ENCODE assay signal across 8 cellular contexts in genomic region chr5:89396262-89396975, GRCh38.
A peak's percentile ranks its signal among the peaks of the same experiment; 100 is the strongest.
DNase-seq lines count a peak whose midpoint lies in the region; ATAC-seq and TF ChIP-seq lines count a peak whose summit lies in the region.

No MANE protein-coding gene starts in this region.

- H3K36me3 ChIP-seq in OCI-LY3 (replicated peaks; ENCODE audit: low read depth, low read length) (no peaks in the 10 kb centered on the region), vagina (no peaks in the 10 kb centered on the region)

- in situ Hi-C loops in G401 (cut with HindIII; ENCODE audit: low sequenced_read_pairs), result no loop called here

- no peak overlapping the region for H3K27ac ChIP-seq in OCI-LY3 (ENCODE audit: low read length)
- no peak overlapping the region for H3K27ac ChIP-seq in vagina

- TF ChIP-seq CTCF in OCI-LY3 (IDR thresholded peaks at IDR 0.05; ENCODE audit: low read depth, low read length), result no peak
- no peak for TF ChIP-seq CTCF in vagina (IDR thresholded peaks at IDR 0.05)

- DNase-seq in G401 (ENCODE audit: low spot score) (peak; percentile 8), hippocampal formation (lab: John Stamatoyannopoulos, UW) (peak; percentile 5 to 53), vagina (ENCODE audit: extremely low spot score in 2 of 2) (no peak), T-helper 9 cell (no peak), NCI-H2171 (lab: John Stamatoyannopoulos, UW) (no peak), posterior vena cava (ENCODE audit: low spot score) (no peak)

- H3K9ac ChIP-seq in OCI-LY3 (ENCODE audit: low read length), result no peak overlapping the region

- TF ChIP-seq POLR2A in vagina (IDR thresholded peaks at IDR 0.05), result no peak

- no peaks in the 10 kb centered on the region for H3K27me3 ChIP-seq in OCI-LY3 (ENCODE audit: low read depth, low read length)
- H3K27me3 ChIP-seq in vagina, result no peaks in the 10 kb centered on the region

- H3K9me3 ChIP-seq in OCI-LY3 (ENCODE audit: insufficient read depth, low read length), result no peaks in the 10 kb centered on the region
- H3K9me3 ChIP-seq in vagina, result no peaks in the 10 kb centered on the region

- intact Hi-C loops in vagina (cut with DNase I), result no loop called here
- intact Hi-C loops in posterior vena cava (cut with DNase I), result no loop called here

- H3K79me2 ChIP-seq in OCI-LY3 (ENCODE audit: low read length), result no peaks in the 10 kb centered on the region

- H2AFZ ChIP-seq in OCI-LY3 (ENCODE audit: low read depth, low read length), result peak overlapping the region; percentile 12

- H3K4me1 ChIP-seq in OCI-LY3 (ENCODE audit: low read length), result peaks cover 17% of the 10 kb centered on the region
- no peaks in the 10 kb centered on the region for H3K4me1 ChIP-seq in vagina

- ATAC-seq in HG02588 (IDR thresholded peaks at IDR 0.05; ENCODE audit: unreplicated experiment), result peak; percentile 57

- H4K20me1 ChIP-seq in OCI-LY3 (ENCODE audit: insufficient read depth, low read length), result no peaks in the 10 kb centered on the region

- peak overlapping the region; percentile 50 for H3K4me2 ChIP-seq in OCI-LY3 (ENCODE audit: low read length)

- peak overlapping the region; percentile 17; the same call in 1 of the 2 replicates for H3K4me3 ChIP-seq in OCI-LY3 (ENCODE audit: low read length)
- no peak overlapping the region for H3K4me3 ChIP-seq in vagina

Comparison
In these comparisons a context has a peak if more than half of its experiments do, and no peak if none do; other contexts are left out.
1. DNase-seq: peak in G401 (single experiment) and hippocampal formation (2 of 2); none in vagina (0 of 2), T-helper 9 cell (single experiment), NCI-H2171 (single experiment) and posterior vena cava (single experiment).